In genomic region chr2:169711751-169712509, GRCh38 we compare ENCODE assay signal across 22 cellular contexts. TPM values are rescaled to one million over a fixed set of nuclear protein-coding genes. Genes with fewer than 3 reads are reported as not detected.
DNase-seq lines count a peak whose midpoint lies in the region; ATAC-seq, FAIRE-seq and TF ChIP-seq lines count a peak whose summit lies in the region.
"Had no signal": no experiment of that assay in that cellular context is flagged by ENCODE, and none has a peak within 500 bp of the region (broad histone marks: within the 10 kb centered on the region; RNA-seq: fewer than 3 reads in every experiment).

No MANE protein-coding gene starts in this region.

- H3K4me3 ChIP-seq in A549, result no peak overlapping the region
- no peak overlapping the region for H3K4me3 ChIP-seq in GM23338
- H3K4me3 ChIP-seq in iPS-18a (ENCODE audit: low read length), result no peak overlapping the region
- no peak overlapping the region for H3K4me3 ChIP-seq in right atrium auricular region
- H3K4me3 ChIP-seq: breast epithelium, dorsolateral prefrontal cortex, ovary, thoracic aorta had no signal

- WGBS in A549 (ENCODE audit: missing lambda C conversion rate), result 68% methylated on average over 7 of the region's 7 CpGs

- TF ChIP-seq EP300 in A549 (IDR thresholded peaks at IDR 0.05), result no peak

- H3K9me3 ChIP-seq in A549 (no peaks in the 10 kb centered on the region), iPS-18a (ENCODE audit: control insufficient read depth, low read depth, low read length) (no peaks in the 10 kb centered on the region), right atrium auricular region (no peaks in the 10 kb centered on the region)
- H3K9me3 ChIP-seq: breast epithelium, ovary, thoracic aorta had no signal

- H3K27me3 Mint-ChIP-seq in GM23338 (ENCODE audit: insufficient read depth, low read depth, poor library complexity), result peaks cover 5% of the 10 kb centered on the region
- no peaks in the 10 kb centered on the region for H3K27me3 Mint-ChIP-seq in mesothelial cell of epicardium (ENCODE audit: low read depth)
- H3K27me3 Mint-ChIP-seq: activated T-helper 17 cell treated with anti-CD3 and anti-CD28 coated beads, Interleukin-2, amount 50 U/mL, for 72 hours; naive thymus-derived CD4-positive, alpha-beta T cell; T-cell had no signal

- 0 out of 2 replicates have a peak, but pooled peaks cover 3% of the 10 kb centered on the region for H3K36me3 ChIP-seq in GM23338 (ENCODE audit: insufficient read depth)
- no peaks in the 10 kb centered on the region for H3K36me3 ChIP-seq in iPS-18a (ENCODE audit: control insufficient read depth, low read depth, low read length)
- no peaks in the 10 kb centered on the region for H3K36me3 ChIP-seq in right atrium auricular region
- H3K36me3 ChIP-seq: breast epithelium, ovary, thoracic aorta had no signal

- no peak for TF ChIP-seq RAD21 in A549 (conservative IDR thresholded peaks at IDR 0.05 in 1 of 2, IDR thresholded peaks at IDR 0.05 in 1 of 2)

- POLR2A ChIA-PET in A549 (lab: Yijun Ruan, JAX), result no interaction called here

- H4K20me1 ChIP-seq in GM23338 (replicated peaks; ENCODE audit: insufficient read depth), result 0 out of 2 replicates have a peak, but pooled peaks cover 4% of the 10 kb centered on the region

- H3K4me1 ChIP-seq in A549, result peaks cover 5% of the 10 kb centered on the region
- H3K4me1 ChIP-seq in GM23338 (ENCODE audit: insufficient read depth), result no peaks in the 10 kb centered on the region
- peaks cover 8% of the 10 kb centered on the region for H3K4me1 ChIP-seq in iPS-18a (ENCODE audit: control insufficient read depth, low read depth, low read length)
- peaks cover 0 to 19% of the 10 kb centered on the region in 2 donors for H3K4me1 ChIP-seq in right atrium auricular region
- H3K4me1 ChIP-seq: breast epithelium had no signal

- H3K36me3 Mint-ChIP-seq in GM23338 (ENCODE audit: low read depth) (peaks cover 19% of the 10 kb centered on the region), mesothelial cell of epicardium (peaks cover 15% of the 10 kb centered on the region)
- H3K36me3 Mint-ChIP-seq: stimulated activated effector memory CD8-positive, alpha-beta T cell treated with anti-CD3 and anti-CD28 coated beads, Interleukin-12 subunit alpha, Interleukin-12 subunit beta, amount 100 ng/mL, for 72 hours had no signal

- H2AFZ ChIP-seq in GM23338, result no peak overlapping the region

- no peak overlapping the region for H3K9ac ChIP-seq in iPS-18a (ENCODE audit: low read length)

- ATAC-seq in A549 (no peak), GM23338 (no peak)
- ATAC-seq: activated T-helper 17 cell treated with anti-CD3 and anti-CD28 coated beads, Interleukin-2, amount 50 U/mL, for 72 hours; esophagus mucosa; naive thymus-derived CD4-positive, alpha-beta T cell; sciatic nerve; stimulated activated effector memory CD8-positive, alpha-beta T cell treated with anti-CD3 and anti-CD28 coated beads, Interleukin-12 subunit alpha, Interleukin-12 subunit beta, amount 100 ng/mL, for 72 hours; T-cell had no signal

- H3K9me3 Mint-ChIP-seq in GM23338, result peaks cover 9% of the 10 kb centered on the region; the same call in 2 of the 3 replicates
- H3K9me3 Mint-ChIP-seq in mesothelial cell of epicardium, result peaks cover 8% of the 10 kb centered on the region
- H3K9me3 Mint-ChIP-seq: activated T-helper 17 cell treated with anti-CD3 and anti-CD28 coated beads, Interleukin-2, amount 50 U/mL, for 72 hours; stimulated activated effector memory CD8-positive, alpha-beta T cell treated with anti-CD3 and anti-CD28 coated beads, Interleukin-12 subunit alpha, Interleukin-12 subunit beta, amount 100 ng/mL, for 72 hours had no signal

- FAIRE-seq in A549 (lab: Jason Lieb, UNC), result no peak

- H3K79me2 ChIP-seq in GM23338 (replicated peaks; ENCODE audit: insufficient read depth), result no peaks in the 10 kb centered on the region

- CTCF ChIA-PET in A549 (lab: Yijun Ruan, JAX), result interaction anchor here (0.6 to 1.6 kb wide), 2 partner anchors 32 to 259 kb away, joined by 3 to 4 read pairs; no protein-coding TSS in a partner anchor

- peaks cover 7% of the 10 kb centered on the region; the same call in 1 of the 3 replicates for H3K4me1 Mint-ChIP-seq in GM23338
- H3K4me1 Mint-ChIP-seq in mesothelial cell of epicardium, result peaks cover 16% of the 10 kb centered on the region
- H3K4me1 Mint-ChIP-seq: activated T-helper 17 cell treated with anti-CD3 and anti-CD28 coated beads, Interleukin-2, amount 50 U/mL, for 72 hours had no signal

- H3K9me2 ChIP-seq in GM23338 (ENCODE audit: insufficient read depth), result no peaks in the 10 kb centered on the region

- no peak for DNase-seq in A549 (ENCODE audit: low read depth in 1 of 2, low spot score in 1 of 2)
- DNase-seq in GM23338 (ENCODE audit: low spot score), result peak; percentile 58
- peak; percentile 28 for DNase-seq in SHP77 treated with DMSO at 0.1 percent for 48 hours (lab: John Stamatoyannopoulos, UW)
- DNase-seq in HPDE6-E6E7 (ENCODE audit: extremely low spot score), result no peak
- no peak for DNase-seq in right atrium auricular region (ENCODE audit: low spot score)
- no peak for DNase-seq in mesothelial cell of epicardium (ENCODE audit: low spot score in 2 of 2, unreplicated experiment in 2 of 2)
- no peak for DNase-seq in GM10266 (ENCODE audit: extremely low spot score)
- DNase-seq: activated CD4-positive, alpha-beta T cell treated with anti-CD3 and anti-CD28 coated beads for 48 hours; dorsolateral prefrontal cortex; glutamatergic neuron; mammary epithelial cell; naive thymus-derived CD4-positive, alpha-beta T cell; NCI-H1417 treated with DMSO at 0.1 percent for 48 hours; ovary; T-cell had no signal

- no peak overlapping the region for H3K4me3 Mint-ChIP-seq in GM23338
- no peak overlapping the region for H3K4me3 Mint-ChIP-seq in mesothelial cell of epicardium
- H3K4me3 Mint-ChIP-seq: activated T-helper 17 cell treated with anti-CD3 and anti-CD28 coated beads, Interleukin-2, amount 50 U/mL, for 72 hours; naive thymus-derived CD4-positive, alpha-beta T cell; stimulated activated effector memory CD8-positive, alpha-beta T cell treated with anti-CD3 and anti-CD28 coated beads, Interleukin-12 subunit alpha, Interleukin-12 subunit beta, amount 100 ng/mL, for 72 hours; T-cell had no signal

- TF ChIP-seq CTCF in A549 (IDR thresholded peaks at IDR 0.05), result no peak
- no peak for TF ChIP-seq CTCF in GM23338 (conservative IDR thresholded peaks at IDR 0.05; ENCODE audit: low read depth in 2 of 2)
- TF ChIP-seq CTCF in right atrium auricular region (IDR thresholded peaks at IDR 0.05), result no peak
- no peak for TF ChIP-seq CTCF in mesothelial cell of epicardium (IDR thresholded peaks at IDR 0.05; ENCODE audit: unreplicated experiment)
- no peak for TF ChIP-seq CTCF in GM10266 (IDR thresholded peaks at IDR 0.05; ENCODE audit: control insufficient read depth, insufficient read depth, low read depth, missing control alignments)

- peak overlapping the region in 1 of 2 experiments; percentile 63; a peak in 3 of 6 replicates for H3K27ac ChIP-seq in A549
- H3K27ac ChIP-seq in GM23338 (ENCODE audit: low read depth), result no peak overlapping the region
- peak overlapping the region; percentile 15 for H3K27ac ChIP-seq in iPS-18a (ENCODE audit: low read length)
- no peak overlapping the region for H3K27ac ChIP-seq in right atrium auricular region
- H3K27ac ChIP-seq: breast epithelium, dorsolateral prefrontal cortex, ovary, thoracic aorta had no signal

- no peak for TF ChIP-seq POLR2A in A549 (IDR thresholded peaks at IDR 0.05; ENCODE audit: low read length)

- H3K27ac Mint-ChIP-seq in GM23338 (peak overlapping the region; percentile 69; the same call in 1 of the 2 replicates), mesothelial cell of epicardium (no peak overlapping the region)
- H3K27ac Mint-ChIP-seq: activated T-helper 17 cell treated with anti-CD3 and anti-CD28 coated beads, Interleukin-2, amount 50 U/mL, for 72 hours; stimulated activated effector memory CD8-positive, alpha-beta T cell treated with anti-CD3 and anti-CD28 coated beads, Interleukin-12 subunit alpha, Interleukin-12 subunit beta, amount 100 ng/mL, for 72 hours; T-cell had no signal

- H3K27me3 ChIP-seq in GM23338 (ENCODE audit: insufficient read depth) (no peaks in the 10 kb centered on the region), iPS-18a (ENCODE audit: control insufficient read depth, insufficient read depth, low read length) (no peaks in the 10 kb centered on the region), right atrium auricular region (no peaks in the 10 kb centered on the region)
- H3K27me3 ChIP-seq: breast epithelium, dorsolateral prefrontal cortex, ovary had no signal

- H3F3A ChIP-seq in GM23338 (replicated peaks; ENCODE audit: low read depth), result no peaks in the 10 kb centered on the region

- no peak overlapping the region for H3K4me2 ChIP-seq in A549
- no peak overlapping the region for H3K4me2 ChIP-seq in GM23338

RNA-seq across cellular contexts. Expression of gene PHOSPHO2, which starts 17.7 kb away (rescaled TPM):
- polyA plus RNA-seq in A549 (2011; rRNA removed), result 4.0 and 5.1 TPM in 2 replicates
- polyA plus RNA-seq in A549 (2012; cell fraction: cytosol; rRNA removed), result 1.1 TPM in 2 replicates
- polyA plus RNA-seq in A549 (2012; cell fraction: nucleus; rRNA removed), result 0.48 and 1.4 TPM in 2 replicates
- polyA plus RNA-seq in A549 (2017; fragmentation: RNase III; extraction: RNeasy Plus Mini Kit Qiagen cat#74134 plus additional on column Dnase treatment), result 3.9 to 4.4 TPM (median 4.3 TPM) in 3 replicates
- 0.78 and 1.1 TPM in 2 replicates for polyA minus RNA-seq in A549 (2011; rRNA and poly(A)+ RNA removed)
- total RNA-seq in GM23338 (2014; rRNA removed; shearing (Covaris generic)), result 8.3 and 12.2 TPM in 2 replicates
- 6.6 and 8.7 TPM in 2 replicates for polyA plus RNA-seq in GM23338 (2016; fragmentation: Nextera tagmentation; extraction: Ambion mirVana)
- total RNA-seq in right atrium auricular region, result 1 to 10 TPM; 3.4 to 4.8 TPM
- 9.4 to 13.1 TPM (median 10.5 TPM) in 3 replicates for total RNA-seq in mesothelial cell of epicardium

RNA-seq across cellular contexts. Expression of gene CFAP210, which starts 17.7 kb away (rescaled TPM):
- polyA plus RNA-seq in A549 (2011; rRNA removed), result 0.07 and 0.31 TPM in 2 replicates
- polyA plus RNA-seq in A549 (2012; cell fraction: cytosol; rRNA removed), result 0.12 and 0.13 TPM in 2 replicates
- polyA plus RNA-seq in A549 (2012; cell fraction: nucleus; rRNA removed), result 0.05 and 0.06 TPM in 2 replicates
- 0.30 to 0.35 TPM (median 0.34 TPM) in 3 replicates for polyA plus RNA-seq in A549 (2017; fragmentation: RNase III; extraction: RNeasy Plus Mini Kit Qiagen cat#74134 plus additional on column Dnase treatment)
- not detected in 2 replicates for polyA minus RNA-seq in A549 (2011; rRNA and poly(A)+ RNA removed)
- total RNA-seq in GM23338 (2014; rRNA removed; shearing (Covaris generic)), result 0.08 TPM in 1 of 2 replicates, not detected in the other
- polyA plus RNA-seq in GM23338 (2016; fragmentation: Nextera tagmentation; extraction: Ambion mirVana), result 2.9 and 3.7 TPM in 2 replicates
- total RNA-seq in right atrium auricular region, result not detected
- total RNA-seq in mesothelial cell of epicardium, result 0.36 to 0.58 TPM (median 0.38 TPM) in 3 replicates
- total RNA-seq: activated T-helper 17 cell treated with anti-CD3 and anti-CD28 coated beads, Interleukin-2, amount 50 U/mL, for 72 hours; esophagus mucosa; mammary epithelial cell; thoracic aorta had no signal
- polyA plus RNA-seq: mammary epithelial cell; naive thymus-derived CD4-positive, alpha-beta T cell had no signal

RNA-seq across cellular contexts. Expression of gene KLHL23, which starts 21.7 kb away (rescaled TPM):
- polyA plus RNA-seq in A549 (2011; rRNA removed) (19.6 and 22.9 TPM in 2 replicates), A549 (2017; fragmentation: RNase III; extraction: RNeasy Plus Mini Kit Qiagen cat#74134 plus additional on column Dnase treatment) (10.1 to 11.0 TPM (median 10.8 TPM) in 3 replicates), GM23338 (2016; fragmentation: Nextera tagmentation; extraction: Ambion mirVana) (36.9 and 37.5 TPM in 2 replicates)
- 5.0 and 7.0 TPM in 2 replicates for polyA plus RNA-seq in A549 (2012; cell fraction: cytosol; rRNA removed)
- 2.3 and 2.9 TPM in 2 replicates for polyA plus RNA-seq in A549 (2012; cell fraction: nucleus; rRNA removed)
- 8.4 and 10.5 TPM in 2 replicates for polyA minus RNA-seq in A549 (2011; rRNA and poly(A)+ RNA removed)
- total RNA-seq in GM23338 (2014; rRNA removed; shearing (Covaris generic)), result 46.5 and 50.5 TPM in 2 replicates
- total RNA-seq in right atrium auricular region (10 to 100 TPM; 13.8 to 16.7 TPM), mesothelial cell of epicardium (27.4 to 29.9 TPM (median 29.7 TPM) in 3 replicates)

Comparison
In these comparisons a context has a peak if more than half of its experiments do, and no peak if none do; other contexts are left out.
1. DNase-seq: peak in GM23338 (single experiment) and SHP77 treated with DMSO at 0.1 percent for 48 hours (single experiment); none in A549 (0 of 2), HPDE6-E6E7 (single experiment), right atrium auricular region (single experiment), mesothelial cell of epicardium (0 of 2) and GM10266 (single experiment).